ENCODE assay signal across 19 cellular contexts in genomic region chr19:54949412-54949811, GRCh38. TPM values are rescaled to one million over a fixed set of nuclear protein-coding genes. Genes with fewer than 3 reads are reported as not detected.
DNase-seq lines count a peak whose midpoint lies in the region; FAIRE-seq and TF ChIP-seq lines count a peak whose summit lies in the region.
"Had no signal": no experiment of that assay in that cellular context is flagged by ENCODE, and none has a peak within 500 bp of the region (broad histone marks: within the 10 kb centered on the region; RNA-seq: fewer than 3 reads in every experiment).

No MANE protein-coding gene starts in this region.

- H3K36me3 ChIP-seq in DOHH2 (ENCODE audit: control insufficient read depth, low read length): no peaks in the 10 kb centered on the region
- no peaks in the 10 kb centered on the region for H3K36me3 ChIP-seq in MM.1S (replicated peaks; ENCODE audit: insufficient read depth, low read length)
- no peaks in the 10 kb centered on the region for H3K36me3 ChIP-seq in Caco-2 (ENCODE audit: control insufficient read depth, insufficient read depth, low read length)

- no peaks in the 10 kb centered on the region for H3K27me3 Mint-ChIP-seq in Caco-2 (ENCODE audit: insufficient read depth, unreplicated experiment)

- BruUV-seq in Caco-2 (replicated peaks; lab: Mats Ljungman, UMichigan): no TSS peak

- no peak overlapping the region for H3K4me3 Mint-ChIP-seq in Caco-2 (ENCODE audit: unreplicated experiment)
- H3K4me3 Mint-ChIP-seq: CD4-positive, alpha-beta memory T cell had no signal

- no peak overlapping the region; the same call in 1 of the 2 replicates for H2AFZ ChIP-seq in MM.1S (ENCODE audit: low read length)

- no peaks in the 10 kb centered on the region for H3K79me2 ChIP-seq in DOHH2 (ENCODE audit: control insufficient read depth, low read length)
- no peaks in the 10 kb centered on the region for H3K79me2 ChIP-seq in MM.1S (ENCODE audit: low read length)

- H3K9ac ChIP-seq in MM.1S (ENCODE audit: low read length): no peak overlapping the region

- CTCF ChIA-PET in Caco-2 (lab: Charles Lee): no interaction called here

- H3K4me2 ChIP-seq in DOHH2 (ENCODE audit: low read length) (peak overlapping the region; percentile 39), MM.1S (ENCODE audit: low read depth, low read length) (0 out of 2 replicates have a peak overlapping the region, but pooled peaks have one; percentile 22)

- H3F3A ChIP-seq in DOHH2 (ENCODE audit: control insufficient read depth, insufficient read depth) (no peaks in the 10 kb centered on the region), MM.1S (ENCODE audit: insufficient read depth, low read length) (no peaks in the 10 kb centered on the region)

- no peaks in the 10 kb centered on the region for H3K36me3 Mint-ChIP-seq in Caco-2 (ENCODE audit: insufficient read depth, unreplicated experiment)
- H3K36me3 Mint-ChIP-seq: CD4-positive, alpha-beta memory T cell had no signal

- intact Hi-C loops in head of caudate nucleus (cut with DNase I): no loop called here
- intact Hi-C loops in dorsolateral prefrontal cortex (cut with DNase I): no loop called here
- intact Hi-C loops in Caco-2 (cut with micrococcal nuclease; ENCODE audit: unreplicated experiment): no loop called here

- peaks cover 9% of the 10 kb centered on the region for H3K4me1 Mint-ChIP-seq in Caco-2 (ENCODE audit: low read depth, unreplicated experiment)
- H3K4me1 Mint-ChIP-seq: CD4-positive, alpha-beta memory T cell had no signal

- no peaks in the 10 kb centered on the region for H3K9me2 ChIP-seq in DOHH2 (replicated peaks; ENCODE audit: control insufficient read depth, low read length)
- H3K9me2 ChIP-seq in MM.1S (replicated peaks; ENCODE audit: insufficient read depth, low read length): no peaks in the 10 kb centered on the region

- H3K27ac ChIP-seq in DOHH2 (ENCODE audit: low read depth, low read length) (no peak overlapping the region), MM.1S (ENCODE audit: low read length) (peak overlapping the region; percentile 8; the same call in 1 of the 2 replicates), dorsolateral prefrontal cortex (no peak overlapping the region)

- DNase-seq in GM12891 (ENCODE audit: insufficient read length, low spot score) (no peak), MM.1S (peak; percentile 75), germinal center (ENCODE audit: low spot score) (peak; percentile 26), head of caudate nucleus (no peak), retina (no peak), dorsolateral prefrontal cortex (no peak), Caco-2 (no peak)
- DNase-seq: AML-193; CD4-positive, alpha-beta memory T cell; DMS79; HCEC 1CT; NCI-H1436 treated with DMSO at 0.1 percent for 48 hours; NCI-H2081; NCI-H748 treated with DMSO at 0.1 percent for 48 hours had no signal

- no peaks in the 10 kb centered on the region for H3K9me3 ChIP-seq in DOHH2 (ENCODE audit: control insufficient read depth, insufficient read depth, low read length)
- no peaks in the 10 kb centered on the region for H3K9me3 ChIP-seq in MM.1S (replicated peaks; ENCODE audit: insufficient read depth, low read length)
- H3K9me3 ChIP-seq in Caco-2: no peaks in the 10 kb centered on the region

- peaks cover 24% of the 10 kb centered on the region for H3K4me1 ChIP-seq in DOHH2 (ENCODE audit: control insufficient read depth, low read length)
- peaks cover 9% of the 10 kb centered on the region; the same call in 1 of the 2 replicates for H3K4me1 ChIP-seq in MM.1S (ENCODE audit: low read length)
- H3K4me1 ChIP-seq in Caco-2: peaks cover 32% of the 10 kb centered on the region

- H3K4me3 ChIP-seq in DOHH2 (ENCODE audit: low read length) (no peak overlapping the region), MM.1S (ENCODE audit: low read length) (no peak overlapping the region), dorsolateral prefrontal cortex (no peak overlapping the region), Caco-2 (ENCODE audit: low read depth, low read length) (no peak overlapping the region)
- H3K4me3 ChIP-seq: K562 had no signal

- H3K27me3 ChIP-seq in DOHH2 (ENCODE audit: control insufficient read depth, low read length): no peaks in the 10 kb centered on the region
- H3K27me3 ChIP-seq in MM.1S (replicated peaks; ENCODE audit: insufficient read depth, low read length): 0 out of 2 replicates have a peak, but pooled peaks cover 11% of the 10 kb centered on the region
- H3K27me3 ChIP-seq in dorsolateral prefrontal cortex: peaks cover 0 to 8% (median 0%) of the 10 kb centered on the region in 45 donors
- H3K27me3 ChIP-seq in Caco-2 (replicated peaks; ENCODE audit: control insufficient read depth, insufficient read depth, low read length): no peaks in the 10 kb centered on the region

- TF ChIP-seq CTCF in DOHH2 (IDR thresholded peaks at IDR 0.05; ENCODE audit: low read depth, low read length, poor library complexity, severe bottlenecking) (no peak), MM.1S (IDR thresholded peaks at IDR 0.05; ENCODE audit: low read length) (no peak), dorsolateral prefrontal cortex (IDR thresholded peaks at IDR 0.05 in 54 of 56, conservative IDR thresholded peaks at IDR 0.05 in 2 of 56; ENCODE audit: low read depth in 1 of 56, partially characterized antibody in 56 of 56) (no peak), Caco-2 (IDR thresholded peaks at IDR 0.05; ENCODE audit: insufficient read depth in 1 of 2, low read depth in 1 of 2, low read length in 1 of 2, severe bottlenecking in 1 of 2, unreplicated experiment in 1 of 2) (no peak)

- H3K27ac Mint-ChIP-seq in Caco-2 (ENCODE audit: unreplicated experiment): no peak overlapping the region
- H3K27ac Mint-ChIP-seq: CD4-positive, alpha-beta memory T cell had no signal

- POLR2A ChIA-PET in Caco-2 (lab: Charles Lee): interaction anchor here (0.7 kb wide), 1 partner anchor 33 kb away, joined by 3 read pairs; no protein-coding TSS in a partner anchor

- H4K20me1 ChIP-seq in DOHH2 (ENCODE audit: control insufficient read depth, insufficient read depth, low read depth, low read length): no peaks in the 10 kb centered on the region
- H4K20me1 ChIP-seq in MM.1S (ENCODE audit: insufficient read depth, low read length): no peaks in the 10 kb centered on the region

- FAIRE-seq in GM12891 (lab: Jason Lieb, UNC): no peak
- FAIRE-seq: D721Med, K562 had no signal

- no peak for TF ChIP-seq POLR2A in GM12891 (IDR thresholded peaks at IDR 0.05; ENCODE audit: low read depth, low read length)

- no peaks in the 10 kb centered on the region for H3K9me3 Mint-ChIP-seq in Caco-2 (ENCODE audit: unreplicated experiment)

TF ChIP-seq in GM12891, 5 proteins besides CTCF, POLR2A, EP300 and RAD21:
- TF ChIP-seq POU2F2 (IDR thresholded peaks at IDR 0.05; ENCODE audit: low read depth, low read length) (peak; percentile 88), POLR2AphosphoS5 (IDR thresholded peaks at IDR 0.05; ENCODE audit: low read depth, low read length) (no peak), SPI1 (IDR thresholded peaks at IDR 0.05; ENCODE audit: low read depth, low read length) (no peak)

RNA-seq across cellular contexts. Expression of gene NLRP7, which starts 2.1 kb away (rescaled TPM):
- polyA plus RNA-seq in GM12891 (2012; ENCODE audit: low read depth, missing spikeins): 2.3 TPM
- total RNA-seq in dorsolateral prefrontal cortex (under 1 TPM in 2 of 120 experiments, not detected in 118; 0.16 to 0.20 TPM), Caco-2 (2022) (0.43 and 0.49 TPM in 2 replicates)
- total RNA-seq: CD4-positive, alpha-beta memory T cell; G401; NCI-H460 had no signal
- polyA plus RNA-seq: CD4-positive, alpha-beta memory T cell had no signal

RNA-seq across cellular contexts. Expression of gene NLRP2, which starts 16.8 kb away (rescaled TPM):
- polyA plus RNA-seq in GM12891 (2012; ENCODE audit: low read depth, missing spikeins): 0.23 TPM
- total RNA-seq in dorsolateral prefrontal cortex (10 to 100 TPM in 32 of 120 experiments, 1 to 10 TPM in 82, under 1 TPM in 6; 0.35 to 24.1 (median 7.2) TPM), Caco-2 (2022) (108 and 115 TPM in 2 replicates)
- total RNA-seq: G401, NCI-H460 had no signal

RNA-seq across cellular contexts. Expression of gene NCR1, which starts 43.5 kb away (rescaled TPM):
- not detected for polyA plus RNA-seq in GM12891 (2012; ENCODE audit: low read depth, missing spikeins)
- total RNA-seq in dorsolateral prefrontal cortex: 1 to 10 TPM in 2 of 120 experiments, under 1 TPM in 4, not detected in 114; 0.30 to 1.1 (median 0.77) TPM
- 0.91 and 1.1 TPM in 2 replicates for total RNA-seq in Caco-2 (2022)
- total RNA-seq: CD4-positive, alpha-beta memory T cell; G401; NCI-H460 had no signal
- polyA plus RNA-seq: CD4-positive, alpha-beta memory T cell had no signal

Comparison
In these comparisons a context has a peak if more than half of its experiments do, and no peak if none do; other contexts are left out.
1. DNase-seq: peak in MM.1S (single experiment) and germinal center (single experiment); none in GM12891 (single experiment), head of caudate nucleus (0 of 42), retina (single experiment), dorsolateral prefrontal cortex (0 of 10) and Caco-2 (0 of 2).